1 cellular context compared by ENCODE assay signal in genomic region chr17:57420674-57421392, GRCh38.
TF ChIP-seq lines count a peak whose summit lies in the region.

No MANE protein-coding gene starts in this region.

TF ChIP-seq in WTC11, 78 proteins besides CTCF, POLR2A, EP300 and RAD21 (continued from another document):
- TF ChIP-seq HMGXB4 (CRISPR knock-in tag; IDR thresholded peaks at IDR 0.05) = no peak
